In the genomic region with DNA sequence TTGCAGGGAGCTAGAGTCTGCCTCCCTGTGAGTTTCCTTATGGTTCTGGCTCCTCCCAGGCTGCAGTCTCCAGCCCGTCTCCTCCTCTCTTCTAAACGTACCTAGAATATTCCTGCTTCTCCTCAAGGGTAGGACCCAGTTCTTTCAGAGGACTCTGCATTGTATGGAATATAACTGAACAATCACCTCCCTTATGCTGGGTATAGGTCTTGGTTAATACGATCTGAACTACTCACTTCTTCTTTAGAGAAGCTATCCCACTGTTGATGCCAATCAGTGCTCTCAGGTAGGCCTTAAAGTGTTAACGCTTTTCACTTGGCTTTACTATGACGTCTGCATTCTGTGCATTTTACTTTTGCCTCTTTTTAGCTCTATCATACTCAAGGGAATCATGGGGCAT, we compare ENCODE assay signal across 1 cellular context.
TF ChIP-seq lines count a peak whose summit lies in the region.

No MANE protein-coding gene starts in this region.

TF ChIP-seq in SK-N-SH, 30 proteins besides CTCF, POLR2A, EP300 and RAD21 (continued from another document):
- TF ChIP-seq, protein P1, sequence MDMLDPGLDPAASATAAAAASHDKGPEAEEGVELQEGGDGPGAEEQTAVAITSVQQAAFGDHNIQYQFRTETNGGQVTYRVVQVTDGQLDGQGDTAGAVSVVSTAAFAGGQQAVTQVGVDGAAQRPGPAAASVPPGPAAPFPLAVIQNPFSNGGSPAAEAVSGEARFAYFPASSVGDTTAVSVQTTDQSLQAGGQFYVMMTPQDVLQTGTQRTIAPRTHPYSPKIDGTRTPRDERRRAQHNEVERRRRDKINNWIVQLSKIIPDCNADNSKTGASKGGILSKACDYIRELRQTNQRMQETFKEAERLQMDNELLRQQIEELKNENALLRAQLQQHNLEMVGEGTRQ (IDR thresholded peaks at IDR 0.05; ENCODE audit: borderline replicate concordance, low read depth, low read length) = no peak
